ENCODE assay signal across 12 cellular contexts in genomic region chr7:140983802-140984201, GRCh38. TPM values are rescaled to one million over a fixed set of nuclear protein-coding genes. Genes with fewer than 3 reads are reported as not detected.
DNase-seq lines count a peak whose midpoint lies in the region; ATAC-seq and TF ChIP-seq lines count a peak whose summit lies in the region.
"Had no signal": no experiment of that assay in that cellular context is flagged by ENCODE, and none has a peak within 500 bp of the region (broad histone marks: within the 10 kb centered on the region; RNA-seq: fewer than 3 reads in every experiment).

No MANE protein-coding gene starts in this region.

- H3K4me1 Mint-ChIP-seq in GM23338, result no peaks in the 10 kb centered on the region
- H3K4me1 Mint-ChIP-seq: CD4-positive, alpha-beta memory T cell had no signal

- intact Hi-C loops in OCI-LY7 (cut with micrococcal nuclease; ENCODE audit: unreplicated experiment), result no loop called here
- intact Hi-C loops in right cardiac atrium (cut with DNase I), result no loop called here

- H3K4me1 ChIP-seq in GM23338 (ENCODE audit: insufficient read depth) (no peaks in the 10 kb centered on the region), OCI-LY7 (ENCODE audit: insufficient read depth, low read length, poor library complexity, severe bottlenecking) (no peaks in the 10 kb centered on the region), right cardiac atrium (ENCODE audit: control insufficient read depth, insufficient read depth, low read length) (no peaks in the 10 kb centered on the region)

- no peaks in the 10 kb centered on the region for H3K36me3 ChIP-seq in GM23338 (ENCODE audit: insufficient read depth)
- H3K36me3 ChIP-seq in OCI-LY7 (ENCODE audit: insufficient read depth, low read length), result no peaks in the 10 kb centered on the region
- H3K36me3 ChIP-seq: prostate gland had no signal

- H2AFZ ChIP-seq in GM23338, result no peak overlapping the region
- H2AFZ ChIP-seq in OCI-LY7 (ENCODE audit: low read length), result no peak overlapping the region

- no peak overlapping the region for H3K27ac ChIP-seq in GM23338 (ENCODE audit: low read depth)
- H3K27ac ChIP-seq in OCI-LY7 (ENCODE audit: low read depth, low read length, poor library complexity, severe bottlenecking), result no peak overlapping the region
- no peak overlapping the region for H3K27ac ChIP-seq in right cardiac atrium (ENCODE audit: low read length)
- H3K27ac ChIP-seq: prostate gland had no signal

- H3K4me3 Mint-ChIP-seq in GM23338, result no peak overlapping the region
- H3K4me3 Mint-ChIP-seq: activated T-helper 1 cell treated with anti-CD3 and anti-CD28 coated beads, Interleukin-12 subunit alpha, Interleukin-12 subunit beta, Interleukin-2, Interleukin-4 antibody, amounts not matched to agents 30 ng/mL and 10 ng/mL and 1 ng/mL, durations not matched to agents 14 hours and 24 hours and 36 hours; CD4-positive, alpha-beta memory T cell had no signal

- H3K79me2 ChIP-seq in GM23338 (replicated peaks; ENCODE audit: insufficient read depth) (no peaks in the 10 kb centered on the region), OCI-LY7 (ENCODE audit: insufficient read depth, low read depth, low read length) (no peaks in the 10 kb centered on the region)

- H3K4me2 ChIP-seq in GM23338, result no peak overlapping the region
- no peak overlapping the region for H3K4me2 ChIP-seq in OCI-LY7 (ENCODE audit: low read length)

- no peak overlapping the region for H3K4me3 ChIP-seq in GM23338
- no peak overlapping the region for H3K4me3 ChIP-seq in OCI-LY7 (ENCODE audit: low read depth, low read length, poor library complexity, severe bottlenecking)
- no peak overlapping the region for H3K4me3 ChIP-seq in fibroblast of villous mesenchyme (ENCODE audit: low read depth, low read length)
- H3K4me3 ChIP-seq in right cardiac atrium (ENCODE audit: low read length), result no peak overlapping the region
- H3K4me3 ChIP-seq: prostate gland had no signal

- H3K27me3 ChIP-seq in GM23338 (ENCODE audit: insufficient read depth), result no peaks in the 10 kb centered on the region
- H3K27me3 ChIP-seq in right cardiac atrium (ENCODE audit: control insufficient read depth, insufficient read depth), result no peaks in the 10 kb centered on the region

- no peaks in the 10 kb centered on the region for H3K36me3 Mint-ChIP-seq in GM23338 (ENCODE audit: low read depth)
- H3K36me3 Mint-ChIP-seq: CD4-positive, alpha-beta memory T cell had no signal

- H3F3A ChIP-seq in GM23338 (replicated peaks; ENCODE audit: low read depth), result no peaks in the 10 kb centered on the region

- ATAC-seq in GM23338, result no peak
- no peak for ATAC-seq in right cardiac atrium
- ATAC-seq in HG02981 (IDR thresholded peaks at IDR 0.05; ENCODE audit: unreplicated experiment), result no peak

- H3K27ac Mint-ChIP-seq in GM23338, result no peak overlapping the region
- H3K27ac Mint-ChIP-seq: activated T-helper 1 cell treated with anti-CD3 and anti-CD28 coated beads, Interleukin-12 subunit alpha, Interleukin-12 subunit beta, Interleukin-2, Interleukin-4 antibody, amounts not matched to agents 30 ng/mL and 10 ng/mL and 1 ng/mL, durations not matched to agents 14 hours and 24 hours and 36 hours; CD4-positive, alpha-beta memory T cell had no signal

- H3K9me3 Mint-ChIP-seq in GM23338, result peaks cover 7% of the 10 kb centered on the region; the same call in 1 of the 3 replicates
- H3K9me3 Mint-ChIP-seq: activated T-helper 1 cell treated with anti-CD3 and anti-CD28 coated beads, Interleukin-12 subunit alpha, Interleukin-12 subunit beta, Interleukin-2, Interleukin-4 antibody, amounts not matched to agents 30 ng/mL and 10 ng/mL and 1 ng/mL, durations not matched to agents 14 hours and 24 hours and 36 hours had no signal

- H3K27me3 Mint-ChIP-seq in GM23338 (ENCODE audit: insufficient read depth, low read depth, poor library complexity), result peaks cover 3% of the 10 kb centered on the region

- CTCF ChIA-PET in OCI-LY7 (lab: Charles Lee; ENCODE audit: unreplicated experiment), result no interaction called here

- POLR2A ChIA-PET in OCI-LY7 (lab: Charles Lee), result interaction anchor here (0.6 to 0.7 kb wide), 2 partner anchors 85 to 209 kb away, joined by 4 read pairs; no protein-coding TSS in a partner anchor

- peak; percentile 71 to 83 for TF ChIP-seq CTCF in GM23338 (conservative IDR thresholded peaks at IDR 0.05; ENCODE audit: low read depth in 2 of 2)
- TF ChIP-seq CTCF in OCI-LY7 (conservative IDR thresholded peaks at IDR 0.05; ENCODE audit: low read length), result peak; percentile 72
- TF ChIP-seq CTCF in fibroblast of villous mesenchyme (IDR thresholded peaks at IDR 0.05; ENCODE audit: insufficient read depth, low read depth, low read length), result peak; percentile 20

- WGBS in right cardiac atrium, result 52% methylated on average over 4 of the region's 4 CpGs

- DNase-seq in AML-193 (lab: John Stamatoyannopoulos, UW) (peak; percentile 47 to 66), GM23338 (ENCODE audit: low spot score) (peak; percentile 64), OCI-LY7 (ENCODE audit: low spot score) (peak; percentile 20), fibroblast of villous mesenchyme (ENCODE audit: low read depth) (no peak), right cardiac atrium (no peak), NCI-H2107 treated with DMSO at 0.1 percent for 48 hours (lab: John Stamatoyannopoulos, UW; ENCODE audit: unreplicated experiment) (no peak), hepatic stellate cell (ENCODE audit: low spot score) (no peak)
- DNase-seq: NCI-H1436 treated with DMSO at 0.1 percent for 48 hours had no signal

- no TSS peak for BruUV-seq in OCI-LY7 (replicated peaks; lab: Mats Ljungman, UMichigan)

- peaks cover 7% of the 10 kb centered on the region for H3K9me3 ChIP-seq in OCI-LY7 (ENCODE audit: low read length)
- H3K9me3 ChIP-seq in right cardiac atrium (ENCODE audit: control insufficient read depth, low read length), result peaks cover 2% of the 10 kb centered on the region
- H3K9me3 ChIP-seq: prostate gland had no signal

- H3K9me2 ChIP-seq in GM23338 (ENCODE audit: insufficient read depth) (no peaks in the 10 kb centered on the region), OCI-LY7 (ENCODE audit: insufficient read depth, low read length) (no peaks in the 10 kb centered on the region)

- H4K20me1 ChIP-seq in GM23338 (replicated peaks; ENCODE audit: insufficient read depth) (no peaks in the 10 kb centered on the region), OCI-LY7 (ENCODE audit: insufficient read depth, low read length) (no peaks in the 10 kb centered on the region)

TF ChIP-seq in GM23338, 12 proteins besides CTCF, POLR2A, EP300 and RAD21 (continues in another document):
- no peak for TF ChIP-seq EZH2 (IDR thresholded peaks at IDR 0.05; ENCODE audit: low read depth, unreplicated experiment)
- no peak for TF ChIP-seq ETS1 (IDR thresholded peaks at IDR 0.05)
- no peak for TF ChIP-seq POLR2AphosphoS5 (IDR thresholded peaks at IDR 0.05; ENCODE audit: low read depth)
- TF ChIP-seq EZH2phosphoT487 (IDR thresholded peaks at IDR 0.05; ENCODE audit: unreplicated experiment), result no peak
- no peak for TF ChIP-seq STAT1 (IDR thresholded peaks at IDR 0.05; ENCODE audit: unreplicated experiment)
- TF ChIP-seq JUNB (IDR thresholded peaks at IDR 0.05; ENCODE audit: unreplicated experiment), result no peak
- TF ChIP-seq ZNF114 (CRISPR knock-in tag; IDR thresholded peaks at IDR 0.05), result no peak
- no peak for TF ChIP-seq ZNF331 (CRISPR knock-in tag; IDR thresholded peaks at IDR 0.05; ENCODE audit: low read depth)

RNA-seq across cellular contexts. Expression of gene MRPS33, which starts 30.9 kb away (rescaled TPM):
- total RNA-seq in GM23338 (2014; rRNA removed; shearing (Covaris generic)), result 23.1 and 35.0 TPM in 2 replicates
- polyA plus RNA-seq in GM23338 (2016; fragmentation: Nextera tagmentation; extraction: Ambion mirVana), result 134 and 140 TPM in 2 replicates
- 21.1 and 42.0 TPM in 2 replicates for total RNA-seq in OCI-LY7 (2014; rRNA removed; shearing (Covaris generic))
- 71.9 and 78.2 TPM in 2 replicates for total RNA-seq in OCI-LY7 (2022)
- total RNA-seq in fibroblast of villous mesenchyme, result 20.0 and 20.7 TPM in 2 replicates
- 100 to 1,000 TPM in 1 of 4 donors, 10 to 100 TPM in 3; 78.9 to 102 (median 89.9) TPM for total RNA-seq in right cardiac atrium
- polyA plus RNA-seq in right cardiac atrium, result 169 TPM

RNA-seq across cellular contexts. Expression of gene BRAF, which starts 59.1 kb away (rescaled TPM):
- 36.8 and 47.0 TPM in 2 replicates for total RNA-seq in GM23338 (2014; rRNA removed; shearing (Covaris generic))
- polyA plus RNA-seq in GM23338 (2016; fragmentation: Nextera tagmentation; extraction: Ambion mirVana), result 12.3 and 14.6 TPM in 2 replicates
- total RNA-seq in OCI-LY7 (2014; rRNA removed; shearing (Covaris generic)), result 14.9 and 17.1 TPM in 2 replicates
- total RNA-seq in OCI-LY7 (2022), result 41.6 and 51.8 TPM in 2 replicates
- 23.2 and 30.7 TPM in 2 replicates for total RNA-seq in fibroblast of villous mesenchyme
- total RNA-seq in right cardiac atrium, result 10 to 100 TPM; 23.6 to 29.3 (median 27.2) TPM
- 8.4 TPM for polyA plus RNA-seq in right cardiac atrium

Comparison
In these comparisons a context has a peak if more than half of its experiments do, and no peak if none do; other contexts are left out.
1. DNase-seq: peak in AML-193 (2 of 2), GM23338 (single experiment) and OCI-LY7 (single experiment); none in fibroblast of villous mesenchyme (single experiment), right cardiac atrium (0 of 3), NCI-H2107 treated with DMSO at 0.1 percent for 48 hours (single experiment) and hepatic stellate cell (single experiment).
2. CTCF ChIP-seq: peak in every context shown above with its lines; median percentile 77 in GM23338; 72 in OCI-LY7; 20 in fibroblast of villous mesenchyme.